ENCODE assay signal across 11 cellular contexts in the genomic region with DNA sequence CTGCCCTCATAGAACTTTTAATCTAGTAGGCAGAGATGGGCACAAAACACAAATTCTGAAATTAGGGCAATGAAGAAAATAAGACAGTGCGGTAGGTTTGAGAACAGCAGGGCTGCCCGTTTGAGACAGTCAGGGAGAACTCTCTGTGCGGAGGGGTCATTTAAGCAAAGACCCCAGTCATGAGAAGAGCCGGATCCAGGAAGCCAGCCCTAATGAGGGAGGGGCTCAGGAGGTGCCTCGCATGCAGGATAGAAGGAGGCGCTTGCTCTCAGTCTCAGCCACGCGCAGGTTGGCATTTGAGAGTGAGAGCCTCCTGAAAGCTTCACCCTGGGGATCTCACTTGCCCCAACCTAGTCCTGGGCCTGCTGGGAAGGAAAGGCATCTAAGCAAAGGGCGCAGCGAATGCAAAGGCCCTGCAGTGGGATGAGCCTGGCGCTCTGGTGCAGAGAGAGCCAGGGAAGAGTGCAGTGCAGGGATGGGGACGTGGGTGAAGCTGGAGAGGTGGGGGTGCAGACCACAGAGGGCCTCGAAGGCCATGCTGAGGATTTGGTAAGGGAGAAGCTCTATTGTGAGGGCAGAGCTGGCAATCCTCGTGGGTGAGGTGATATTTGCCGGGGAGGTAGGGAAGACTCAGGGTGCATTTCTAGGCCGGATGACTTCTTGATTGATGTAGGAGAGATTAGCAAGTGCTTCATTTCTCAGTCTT.
DNase-seq lines count a peak whose midpoint lies in the region; ATAC-seq and TF ChIP-seq lines count a peak whose summit lies in the region.
"Had no signal": no experiment of that assay in that cellular context is flagged by ENCODE, and none has a peak within 500 bp of the region (broad histone marks: within the 10 kb centered on the region; RNA-seq: fewer than 3 reads in every experiment).

No MANE protein-coding gene starts in this region.

- H3K4me3 ChIP-seq in osteoblast (ENCODE audit: insufficient read depth, low read length) (no peak overlapping the region), SK-N-SH (ENCODE audit: low read depth in 2 of 2, low read length in 1 of 2) (no peak overlapping the region)

- peaks cover 4% of the 10 kb centered on the region for H3K36me3 Mint-ChIP-seq in endothelial cell (ENCODE audit: low read depth, unreplicated experiment)

- H3K9me2 ChIP-seq in SK-N-SH: no peaks in the 10 kb centered on the region

- TF ChIP-seq CTCF in endothelial cell (IDR thresholded peaks at IDR 0.05; ENCODE audit: unreplicated experiment): no peak
- TF ChIP-seq CTCF in osteoblast (IDR thresholded peaks at IDR 0.05; ENCODE audit: extremely low read depth, low read depth, low read length): no peak
- TF ChIP-seq CTCF in SK-N-SH (IDR thresholded peaks at IDR 0.05): no peak

- ATAC-seq in stimulated activated naive CD8-positive, alpha-beta T cell treated with anti-CD3 and anti-CD28 coated beads, Interleukin-15, amount 100 ng/mL, for 72 hours: no peak
- no peak for ATAC-seq in stimulated activated naive CD8-positive, alpha-beta T cell treated with anti-CD3 and anti-CD28 coated beads, Interleukin-15, Interleukin-2, amounts not matched to agents 100 U/mL and 50 U/mL, for 24 hours

- H3K9me3 Mint-ChIP-seq in stimulated activated naive CD8-positive, alpha-beta T cell treated with anti-CD3 and anti-CD28 coated beads, Interleukin-15, amount 100 ng/mL, for 72 hours: no peaks in the 10 kb centered on the region
- H3K9me3 Mint-ChIP-seq in endothelial cell (ENCODE audit: unreplicated experiment): no peaks in the 10 kb centered on the region

- H3K36me3 ChIP-seq in osteoblast (ENCODE audit: insufficient read depth, low read length) (no peaks in the 10 kb centered on the region), SK-N-SH (replicated peaks in 1 of 2; ENCODE audit: control insufficient read depth in 1 of 2, insufficient read depth in 2 of 2, low read length in 1 of 2) (no peaks in the 10 kb centered on the region)

- WGBS in SK-N-SH (ENCODE audit: low lambda C conversion rate): 93% methylated on average over 16 of the region's 16 CpGs

- no peaks in the 10 kb centered on the region for H4K20me1 ChIP-seq in osteoblast (ENCODE audit: insufficient read depth, low read length)
- no peaks in the 10 kb centered on the region for H4K20me1 ChIP-seq in SK-N-SH (ENCODE audit: insufficient read depth)

- H3K4me1 Mint-ChIP-seq in stimulated activated naive CD8-positive, alpha-beta T cell treated with anti-CD3 and anti-CD28 coated beads, Interleukin-15, amount 100 ng/mL, for 72 hours: peaks cover 49% of the 10 kb centered on the region
- H3K4me1 Mint-ChIP-seq in endothelial cell (ENCODE audit: unreplicated experiment): peaks cover 45% of the 10 kb centered on the region

- TF ChIP-seq RAD21 in SK-N-SH (IDR thresholded peaks at IDR 0.05; ENCODE audit: low read length): no peak

- H3K9ac ChIP-seq in SK-N-SH: no peak overlapping the region

- no peaks in the 10 kb centered on the region for H3K27me3 Mint-ChIP-seq in stimulated activated naive CD8-positive, alpha-beta T cell treated with anti-CD3 and anti-CD28 coated beads, Interleukin-15, amount 100 ng/mL, for 72 hours
- peaks cover 8% of the 10 kb centered on the region for H3K27me3 Mint-ChIP-seq in endothelial cell (ENCODE audit: unreplicated experiment)

- no peak for TF ChIP-seq EP300 in SK-N-SH (IDR thresholded peaks at IDR 0.05; ENCODE audit: borderline replicate concordance in 1 of 2, low read depth in 1 of 2, low read length in 1 of 2)

- H3F3A ChIP-seq in SK-N-SH (replicated peaks; ENCODE audit: insufficient read depth): peaks cover 3% of the 10 kb centered on the region

- H3K4me2 ChIP-seq in osteoblast (ENCODE audit: insufficient read depth, low read length) (no peak overlapping the region), SK-N-SH (no peak overlapping the region)

- H3K27ac Mint-ChIP-seq in stimulated activated naive CD8-positive, alpha-beta T cell treated with anti-CD3 and anti-CD28 coated beads, Interleukin-15, amount 100 ng/mL, for 72 hours: peak overlapping the region; percentile 8 to 36
- no peak overlapping the region for H3K27ac Mint-ChIP-seq in endothelial cell (ENCODE audit: unreplicated experiment)

- no peaks in the 10 kb centered on the region for H3K27me3 ChIP-seq in osteoblast (ENCODE audit: insufficient read depth, low read length)
- no peaks in the 10 kb centered on the region for H3K27me3 ChIP-seq in SK-N-SH (ENCODE audit: insufficient read depth)

- POLR2A ChIA-PET in SK-N-SH (lab: Yijun Ruan, JAX): no interaction called here

- H2AFZ ChIP-seq in osteoblast (ENCODE audit: low read length) (no peak overlapping the region), SK-N-SH (ENCODE audit: low read depth) (no peak overlapping the region)

- peak overlapping the region; percentile 64 for H3K27ac ChIP-seq in osteoblast (ENCODE audit: low read depth, low read length)
- no peak overlapping the region for H3K27ac ChIP-seq in SK-N-SH (ENCODE audit: low read depth in 2 of 2, low read length in 1 of 2)
- H3K27ac ChIP-seq: C4-2B had no signal

- H3K79me2 ChIP-seq in osteoblast (ENCODE audit: insufficient read depth, low read length) (no peaks in the 10 kb centered on the region), SK-N-SH (ENCODE audit: insufficient read depth) (no peaks in the 10 kb centered on the region)

- H3K4me3 Mint-ChIP-seq in stimulated activated naive CD8-positive, alpha-beta T cell treated with anti-CD3 and anti-CD28 coated beads, Interleukin-15, amount 100 ng/mL, for 72 hours: no peak overlapping the region
- H3K4me3 Mint-ChIP-seq in endothelial cell (ENCODE audit: unreplicated experiment): peak overlapping the region; percentile 59

- H3K4me1 ChIP-seq in osteoblast (ENCODE audit: insufficient read depth, low read length) (peaks cover 12% of the 10 kb centered on the region), SK-N-SH (ENCODE audit: control insufficient read depth in 1 of 2, insufficient read depth in 2 of 2, low read depth in 1 of 2, low read length in 1 of 2) (peaks cover 3 to 20% of the 10 kb centered on the region in 2 experiments; a peak in 1 of 4 replicates)

- no peak for DNase-seq in stimulated activated naive CD8-positive, alpha-beta T cell treated with anti-CD3 and anti-CD28 coated beads, Interleukin-15, amount 100 ng/mL, for 72 hours
- no peak for DNase-seq in stimulated activated naive CD8-positive, alpha-beta T cell treated with anti-CD3 and anti-CD28 coated beads, Interleukin-15, Interleukin-2, amounts not matched to agents 100 U/mL and 50 U/mL, for 24 hours
- no peak for DNase-seq in endothelial cell (ENCODE audit: low spot score)
- no peak for DNase-seq in osteoblast (ENCODE audit: insufficient read length, low spot score, missing footprints)
- DNase-seq in GOT3 (lab: John Stamatoyannopoulos, UW): no peak
- DNase-seq in NCI-H1694 treated with DMSO at 0.1 percent for 48 hours (lab: John Stamatoyannopoulos, UW): no peak
- no peak for DNase-seq in NK-92 treated with Interleukin-12 subunit alpha and Interleukin-12 subunit beta, amount 100 ng/mL, for 24 hours (lab: John Stamatoyannopoulos, UW)
- no peak for DNase-seq in SK-N-SH
- DNase-seq: MM.1S, NCI-H2227 treated with DMSO at 0.1 percent for 48 hours had no signal

- no peaks in the 10 kb centered on the region for H3K9me3 ChIP-seq in osteoblast (ENCODE audit: low read depth, low read length)
- no peaks in the 10 kb centered on the region for H3K9me3 ChIP-seq in SK-N-SH

- CTCF ChIA-PET in SK-N-SH (lab: Yijun Ruan, JAX): interaction anchor here (0.7 to 5.9 kb wide), 8 partner anchors 13 to 264 kb away, joined by 3 to 41 read pairs (median 3); partner anchors contain the start of gene CEBPB

TF ChIP-seq in SK-N-SH, 30 proteins besides CTCF, POLR2A, EP300 and RAD21:
- TF ChIP-seq MAX (IDR thresholded peaks at IDR 0.05; ENCODE audit: low read depth) (no peak), NFIC (IDR thresholded peaks at IDR 0.05; ENCODE audit: borderline replicate concordance) (no peak), EZH2phosphoT487 (IDR thresholded peaks at IDR 0.05; ENCODE audit: borderline replicate concordance, low read depth) (no peak), JUND (IDR thresholded peaks at IDR 0.05) (no peak)
